ENCODE assay signal across 4 cellular contexts in the genomic region with DNA sequence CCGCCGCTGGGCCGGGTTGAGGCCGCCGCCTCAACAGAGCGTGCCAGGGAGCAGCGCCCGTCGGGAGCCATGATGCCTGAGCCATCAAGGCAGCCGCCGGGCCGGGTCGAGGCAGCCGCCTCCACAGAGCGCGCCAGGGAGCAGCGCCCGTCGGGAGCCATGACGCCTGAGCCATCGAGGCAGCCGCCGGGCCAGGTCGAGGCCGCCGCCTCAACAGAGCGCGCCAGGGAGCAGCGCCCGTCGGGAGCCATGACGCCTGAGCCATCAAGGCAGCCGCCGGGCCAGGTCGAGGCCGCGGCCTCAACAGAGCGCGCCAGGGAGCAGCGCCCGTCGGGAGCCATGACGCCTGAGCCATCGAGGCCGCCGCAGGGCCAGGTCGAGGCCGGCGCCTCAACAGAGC. TPM values are rescaled to one million over a fixed set of nuclear protein-coding genes. Genes with fewer than 3 reads are reported as not detected.
"Had no signal": no experiment of that assay in that cellular context is flagged by ENCODE, and none has a peak within 500 bp of the region (broad histone marks: within the 10 kb centered on the region; RNA-seq: fewer than 3 reads in every experiment).

No MANE protein-coding gene starts in this region.

RNA-seq across cellular contexts. Expression of a gene that starts 0.7 kb away (rescaled TPM):
- total RNA-seq: MCF 10A had no signal

RNA-seq across cellular contexts. Expression of a gene that starts 19.6 kb away (rescaled TPM):
- total RNA-seq: LHCN-M2, M059J, MCF 10A, NCI-H460 had no signal
